10 cellular contexts compared by ENCODE assay signal in genomic region chr17:50604470-50604869, GRCh38. TPM values are rescaled to one million over a fixed set of nuclear protein-coding genes. Genes with fewer than 3 reads are reported as not detected.
DNase-seq lines count a peak whose midpoint lies in the region; ATAC-seq lines count a peak whose summit lies in the region.
"Had no signal": no experiment of that assay in that cellular context is flagged by ENCODE, and none has a peak within 500 bp of the region (broad histone marks: within the 10 kb centered on the region; RNA-seq: fewer than 3 reads in every experiment).

No MANE protein-coding gene starts in this region.

- intact Hi-C loops in posterior vena cava (cut with DNase I), result no loop called here

- ATAC-seq in GM18858 (IDR thresholded peaks at IDR 0.05; ENCODE audit: unreplicated experiment), result no peak
- ATAC-seq in GM18502 (IDR thresholded peaks at IDR 0.05; ENCODE audit: poor library complexity, unreplicated experiment), result no peak

- peak; percentile 97 for DNase-seq in DMS 273 (lab: John Stamatoyannopoulos, UW; ENCODE audit: unreplicated experiment)
- peak; percentile 55 for DNase-seq in NCI-H524 treated with DMSO at 0.1 percent for 48 hours (lab: John Stamatoyannopoulos, UW)
- DNase-seq in fibroblast of peridontal ligament (ENCODE audit: extremely low read depth), result peak; percentile 37
- DNase-seq in posterior vena cava (ENCODE audit: low spot score), result peak; percentile 87
- DNase-seq in occipital lobe (lab: John Stamatoyannopoulos, UW), result no peak
- DNase-seq in activated naive CD4-positive, alpha-beta T cell treated with anti-CD3 and anti-CD28 coated beads, Interleukin-2, amount 50 U/mL, for 16 hours, result no peak
- DNase-seq: activated T-cell treated with anti-CD3 and anti-CD28 coated beads, Interleukin-2, amount 50 U/mL, for 48 hours; MV-4-11 had no signal

RNA-seq across cellular contexts. Expression of gene ABCC3, which starts 30.2 kb away (rescaled TPM):
- total RNA-seq in posterior vena cava (10 to 100 TPM; 13.1 to 19.8 TPM), occipital lobe (0.16 TPM)

RNA-seq across cellular contexts. Expression of gene CACNA1G, which starts 44.0 kb away (rescaled TPM):
- total RNA-seq in posterior vena cava (1 to 10 TPM; 1.1 to 4.4 TPM), occipital lobe (20.1 TPM)

RNA-seq across cellular contexts. Expression of gene SPATA20, which starts 57.5 kb away (rescaled TPM):
- total RNA-seq in posterior vena cava, result 10 to 100 TPM; 30.1 to 53.4 TPM
- total RNA-seq in occipital lobe, result 16.2 TPM

Comparison
In these comparisons a context has a peak if more than half of its experiments do, and no peak if none do; other contexts are left out.
1. DNase-seq: peak in DMS 273 (single experiment), NCI-H524 treated with DMSO at 0.1 percent for 48 hours (single experiment), fibroblast of peridontal ligament (single experiment) and posterior vena cava (single experiment); none in occipital lobe (single experiment) and activated naive CD4-positive, alpha-beta T cell treated with anti-CD3 and anti-CD28 coated beads, Interleukin-2, amount 50 U/mL, for 16 hours (single experiment).
2. RNA of gene ABCC3, which starts 30.2 kb away (total RNA-seq): 13.1 to 19.8 TPM in posterior vena cava; 0.16 TPM in occipital lobe (single experiment); every median in the first group is over 10 times any median in the second.